In the genomic region with DNA sequence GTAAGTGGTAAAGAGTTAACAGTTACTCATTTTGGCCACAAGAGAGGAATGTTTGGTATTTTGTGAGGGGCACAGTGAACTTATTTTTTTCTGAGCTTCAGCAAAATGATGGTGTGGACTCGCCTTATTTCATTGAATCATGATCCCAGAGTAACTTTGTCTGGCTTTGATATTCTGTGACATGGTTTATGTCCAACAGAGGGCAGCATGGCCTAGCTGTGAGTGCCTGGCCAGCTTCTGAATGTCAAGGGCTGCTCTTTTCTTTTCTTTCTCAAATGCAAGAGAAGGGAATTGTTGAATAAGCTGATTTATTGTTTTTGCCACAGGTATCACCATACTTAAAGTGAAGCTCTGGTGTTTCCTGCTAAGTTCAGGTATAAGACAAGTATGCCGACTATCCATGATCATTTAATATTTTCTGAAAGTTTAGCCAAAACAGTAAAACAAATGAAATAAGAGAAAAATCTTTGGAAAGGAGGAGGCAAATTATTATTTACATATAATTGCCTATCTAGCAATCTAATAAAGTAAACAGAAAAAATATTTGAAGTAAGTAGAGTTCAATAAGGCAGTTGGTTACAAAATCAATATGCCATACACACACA, we compare ENCODE assay signal across 1 cellular context.
A peak's percentile ranks its signal among the peaks of the same experiment; 100 is the strongest.
TF ChIP-seq lines count a peak whose summit lies in the region.

No MANE protein-coding gene starts in this region.

TF ChIP-seq in HepG2, 621 proteins besides CTCF, POLR2A, EP300 and RAD21:
- TF ChIP-seq, protein P1, sequence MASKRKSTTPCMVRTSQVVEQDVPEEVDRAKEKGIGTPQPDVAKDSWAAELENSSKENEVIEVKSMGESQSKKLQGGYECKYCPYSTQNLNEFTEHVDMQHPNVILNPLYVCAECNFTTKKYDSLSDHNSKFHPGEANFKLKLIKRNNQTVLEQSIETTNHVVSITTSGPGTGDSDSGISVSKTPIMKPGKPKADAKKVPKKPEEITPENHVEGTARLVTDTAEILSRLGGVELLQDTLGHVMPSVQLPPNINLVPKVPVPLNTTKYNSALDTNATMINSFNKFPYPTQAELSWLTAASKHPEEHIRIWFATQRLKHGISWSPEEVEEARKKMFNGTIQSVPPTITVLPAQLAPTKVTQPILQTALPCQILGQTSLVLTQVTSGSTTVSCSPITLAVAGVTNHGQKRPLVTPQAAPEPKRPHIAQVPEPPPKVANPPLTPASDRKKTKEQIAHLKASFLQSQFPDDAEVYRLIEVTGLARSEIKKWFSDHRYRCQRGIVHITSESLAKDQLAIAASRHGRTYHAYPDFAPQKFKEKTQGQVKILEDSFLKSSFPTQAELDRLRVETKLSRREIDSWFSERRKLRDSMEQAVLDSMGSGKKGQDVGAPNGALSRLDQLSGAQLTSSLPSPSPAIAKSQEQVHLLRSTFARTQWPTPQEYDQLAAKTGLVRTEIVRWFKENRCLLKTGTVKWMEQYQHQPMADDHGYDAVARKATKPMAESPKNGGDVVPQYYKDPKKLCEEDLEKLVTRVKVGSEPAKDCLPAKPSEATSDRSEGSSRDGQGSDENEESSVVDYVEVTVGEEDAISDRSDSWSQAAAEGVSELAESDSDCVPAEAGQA (IDR thresholded peaks at IDR 0.05; ENCODE audit: low read depth) = no peak
- TF ChIP-seq, protein P1 (CRISPR knock-in tag; IDR thresholded peaks at IDR 0.05; ENCODE audit: borderline replicate concordance) = no peak
- no peak for TF ChIP-seq KDM6A (CRISPR knock-in tag; IDR thresholded peaks at IDR 0.05; ENCODE audit: low read depth)
- TF ChIP-seq STAG1 (CRISPR knock-in tag; IDR thresholded peaks at IDR 0.05) = peak; percentile 72
- TF ChIP-seq ZNF33A (CRISPR knock-in tag; IDR thresholded peaks at IDR 0.05; ENCODE audit: borderline replicate concordance) = no peak
- no peak for TF ChIP-seq ZNF430 (CRISPR knock-in tag; IDR thresholded peaks at IDR 0.05)
- TF ChIP-seq THAP7 (CRISPR knock-in tag; IDR thresholded peaks at IDR 0.05) = no peak
- peak; percentile 67 for TF ChIP-seq SMC3 (IDR thresholded peaks at IDR 0.05; ENCODE audit: low read length)
- TF ChIP-seq TEAD3 (CRISPR knock-in tag; optimal IDR thresholded peaks at IDR 0.05; ENCODE audit: borderline replicate concordance) = peak; percentile 8
TF ChIP-seq in HepG2: peak in this region for 3.
